In the genomic region with DNA sequence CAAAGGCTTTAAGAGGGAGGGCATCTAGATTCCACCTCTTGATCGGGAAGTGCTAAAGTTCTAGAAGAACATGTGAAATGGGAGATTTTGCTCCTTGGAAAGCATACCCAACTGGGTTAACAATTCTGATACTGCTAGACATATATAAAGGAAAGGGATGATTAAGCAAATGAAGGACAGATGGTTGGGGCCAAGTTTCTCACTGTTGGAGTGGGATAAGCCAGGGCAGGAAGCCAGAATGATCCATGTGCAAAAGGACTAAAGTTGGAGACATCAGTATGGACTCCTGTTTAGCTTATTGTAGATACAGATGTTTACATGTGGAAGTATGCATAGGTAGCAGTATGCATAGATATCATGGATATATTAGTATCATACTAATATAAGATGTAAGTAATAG, we compare ENCODE assay signal across 35 cellular contexts. TPM values are rescaled to one million over a fixed set of nuclear protein-coding genes. Genes with fewer than 3 reads are reported as not detected.
"Had no signal": no experiment of that assay in that cellular context is flagged by ENCODE, and none has a peak within 500 bp of the region (broad histone marks: within the 10 kb centered on the region; RNA-seq: fewer than 3 reads in every experiment).

No MANE protein-coding gene starts in this region.

- H3K4me1 Mint-ChIP-seq: stimulated activated effector memory CD8-positive, alpha-beta T cell treated with anti-CD3 and anti-CD28 coated beads, Interleukin-12 subunit alpha, Interleukin-12 subunit beta, amount 100 ng/mL, for 72 hours had no signal

- H3K36me3 Mint-ChIP-seq: mesothelial cell of epicardium; naive B cell; stimulated activated effector memory CD8-positive, alpha-beta T cell treated with anti-CD3 and anti-CD28 coated beads, Interleukin-12 subunit alpha, Interleukin-12 subunit beta, amount 100 ng/mL, for 72 hours had no signal

- ATAC-seq: effector memory CD8-positive, alpha-beta T cell; foreskin keratinocyte; gastroesophageal sphincter; heart left ventricle; left lobe of liver; mucosa of descending colon; psoas muscle; right cardiac atrium; stimulated activated effector memory CD8-positive, alpha-beta T cell treated with anti-CD3 and anti-CD28 coated beads, Interleukin-12 subunit alpha, Interleukin-12 subunit beta, amount 100 ng/mL, for 72 hours had no signal

- H3K27ac Mint-ChIP-seq: effector memory CD8-positive, alpha-beta T cell; mesothelial cell of epicardium; nephron progenitor cell; stimulated activated effector memory CD8-positive, alpha-beta T cell treated with anti-CD3 and anti-CD28 coated beads, Interleukin-12 subunit alpha, Interleukin-12 subunit beta, amount 100 ng/mL, for 72 hours had no signal

- H3K9me3 Mint-ChIP-seq: effector memory CD8-positive, alpha-beta T cell; mesothelial cell of epicardium; stimulated activated effector memory CD8-positive, alpha-beta T cell treated with anti-CD3 and anti-CD28 coated beads, Interleukin-12 subunit alpha, Interleukin-12 subunit beta, amount 100 ng/mL, for 72 hours had no signal

- H3K4me3 Mint-ChIP-seq: effector memory CD8-positive, alpha-beta T cell; mesothelial cell of epicardium; naive B cell; nephron progenitor cell; stimulated activated effector memory CD8-positive, alpha-beta T cell treated with anti-CD3 and anti-CD28 coated beads, Interleukin-12 subunit alpha, Interleukin-12 subunit beta, amount 100 ng/mL, for 72 hours had no signal

- DNase-seq: cortex of kidney; effector memory CD8-positive, alpha-beta T cell; erythroblast; foreskin keratinocyte; heart left ventricle; kidney; mesenchymal stem cell; mucosa of descending colon; naive B cell; nephron progenitor cell; nucleus accumbens; psoas muscle; right cardiac atrium; sigmoid colon; stimulated activated CD4-positive, alpha-beta T cell treated with anti-CD3 and anti-CD28 coated beads, Interleukin-2, amount 100 ng/mL, for 24 hours; stimulated activated CD4-positive, alpha-beta T cell treated with anti-CD3 and anti-CD28 coated beads, Interleukin-4, amount 100 ng/mL, for 24 hours; stimulated activated naive CD4-positive, alpha-beta T cell treated with Interleukin-2 at 50 U/mL for 16 hours; stomach; thyroid gland; trophoblast cell had no signal

- H3K4me3 ChIP-seq: gastroesophageal sphincter, heart left ventricle, hepatocyte, mucosa of descending colon, psoas muscle, sigmoid colon, stomach, thyroid gland, vagina had no signal

RNA-seq across cellular contexts. Expression of a gene that starts 16.8 kb away (rescaled TPM):
- total RNA-seq: foreskin keratinocyte, osteocyte, renal cortical epithelial cell had no signal

RNA-seq across cellular contexts. Expression of a gene that starts 32.5 kb away (rescaled TPM):
- total RNA-seq: dermis microvascular lymphatic vessel endothelial cell, foreskin keratinocyte, gastroesophageal sphincter, hepatocyte, left lobe of liver, lower leg skin, lung microvascular endothelial cell, mesothelial cell of epicardium, osteocyte, psoas muscle, renal cortical epithelial cell, right cardiac atrium, skeletal muscle tissue, stomach, temporal lobe, thyroid gland, ureter, vagina had no signal

RNA-seq across cellular contexts. Expression of a gene that starts 52.3 kb away (rescaled TPM):
- total RNA-seq: dermis microvascular lymphatic vessel endothelial cell, gastroesophageal sphincter, heart left ventricle, hepatocyte, kidney, left lobe of liver, lung microvascular endothelial cell, mesothelial cell of epicardium, osteocyte, psoas muscle, renal cortical epithelial cell, right cardiac atrium, sigmoid colon, skeletal muscle tissue, subcutaneous adipose tissue, temporal lobe, thyroid gland, vagina had no signal
